ENCODE assay signal across 1 cellular context in genomic region chr1:117605811-117606607, GRCh38.
TF ChIP-seq lines count a peak whose summit lies in the region.

TSS of gene TENT5C (plus strand) at chr1:117606048. CDS start at chr1:117622869, 16,821 bp downstream.

TF ChIP-seq in K562, 482 proteins besides CTCF, POLR2A, EP300 and RAD21 (continued from another document and continues in another):
- TF ChIP-seq ZNF592 (IDR thresholded peaks at IDR 0.05) (no peak), PYGO2 (tag; IDR thresholded peaks at IDR 0.05) (no peak), BCLAF1 (IDR thresholded peaks at IDR 0.05; ENCODE audit: borderline replicate concordance in 1 of 2, control insufficient read depth in 1 of 2, low read depth in 2 of 2, low read length in 1 of 2) (no peak), RBFOX2 (IDR thresholded peaks at IDR 0.05; ENCODE audit: low read depth, low read length) (peak; percentile 100), PTBP1 (IDR thresholded peaks at IDR 0.05; ENCODE audit: low read depth, low read length) (0 out of 2 replicates have a peak, but pooled peaks have one; percentile 15), NR1H2 (CRISPR knock-in tag; IDR thresholded peaks at IDR 0.05) (0 out of 2 replicates have a peak, but pooled peaks have one; percentile 30), HES1 (IDR thresholded peaks at IDR 0.05; ENCODE audit: low read depth) (no peak), TAF1 (IDR thresholded peaks at IDR 0.05; ENCODE audit: control insufficient read depth, extremely low read depth, insufficient read depth, low read length, severe bottlenecking) (peak; percentile 99), ZNF407 (IDR thresholded peaks at IDR 0.05; ENCODE audit: low read depth) (no peak), NR3C1 (CRISPR knock-in tag; IDR thresholded peaks at IDR 0.05) (no peak), PCBP2 (IDR thresholded peaks at IDR 0.05; ENCODE audit: low read depth, low read length, poor library complexity, severe bottlenecking) (no peak), ZNF24 (IDR thresholded peaks at IDR 0.05) (no peak), ZNF124 (CRISPR knock-in tag; IDR thresholded peaks at IDR 0.05) (no peak), HNRNPL (IDR thresholded peaks at IDR 0.05; ENCODE audit: low read depth, low read length) (peak; percentile 23; the same call in 1 of the 2 replicates), ZFP91 (CRISPR knock-in tag; IDR thresholded peaks at IDR 0.05) (no peak), NFATC3 (IDR thresholded peaks at IDR 0.05) (no peak), CEBPB (tag; IDR thresholded peaks at IDR 0.05) (no peak), SIN3B (IDR thresholded peaks at IDR 0.05; ENCODE audit: low read depth) (0 out of 2 replicates have a peak, but pooled peaks have one; percentile 55), ETV5 (CRISPR knock-in tag; IDR thresholded peaks at IDR 0.05; ENCODE audit: low read depth) (no peak), ZNF668 (CRISPR knock-in tag; IDR thresholded peaks at IDR 0.05) (no peak), MTA3 (IDR thresholded peaks at IDR 0.05; ENCODE audit: borderline replicate concordance) (peak; percentile 99), THRAP3 (IDR thresholded peaks at IDR 0.05; ENCODE audit: borderline replicate concordance) (no peak), PRPF4 (IDR thresholded peaks at IDR 0.05; ENCODE audit: insufficient read depth, low read depth, low read length, poor library complexity, severe bottlenecking) (peak; percentile 71), GTF2A2 (tag; IDR thresholded peaks at IDR 0.05) (peak; percentile 89), MCM7 (IDR thresholded peaks at IDR 0.05) (no peak), ZNF3 (CRISPR knock-in tag; IDR thresholded peaks at IDR 0.05) (no peak), ZNF347 (CRISPR knock-in tag; IDR thresholded peaks at IDR 0.05; ENCODE audit: low read depth) (no peak), MAFF (IDR thresholded peaks at IDR 0.05; ENCODE audit: low read length) (no peak), E2F4 (CRISPR knock-in tag; IDR thresholded peaks at IDR 0.05; ENCODE audit: low read depth) (no peak), GATA2 (CRISPR knock-in tag; IDR thresholded peaks at IDR 0.05) (no peak), DACH1 (IDR thresholded peaks at IDR 0.05; ENCODE audit: partially characterized antibody) (no peak), TRIM28 (IDR thresholded peaks at IDR 0.05) (no peak), POLR2H (tag; IDR thresholded peaks at IDR 0.05; ENCODE audit: low read depth) (peak; percentile 92), RFX1 (IDR thresholded peaks at IDR 0.05) (peak; percentile 97), ZNF184 (CRISPR knock-in tag; IDR thresholded peaks at IDR 0.05) (no peak), GATAD2B (IDR thresholded peaks at IDR 0.05; ENCODE audit: borderline replicate concordance) (no peak), SAFB (IDR thresholded peaks at IDR 0.05; ENCODE audit: borderline replicate concordance, low read depth, low read length) (no peak), FOS (IDR thresholded peaks at IDR 0.05; ENCODE audit: extremely low read depth, insufficient read length) (peak; percentile 58), TEAD2 (tag; IDR thresholded peaks at IDR 0.05) (no peak), PRMT5 (CRISPR knock-in tag; IDR thresholded peaks at IDR 0.05) (no peak), NKRF (IDR thresholded peaks at IDR 0.05; ENCODE audit: borderline replicate concordance) (peak; percentile 82), FOXK1 (CRISPR knock-in tag; IDR thresholded peaks at IDR 0.05; ENCODE audit: borderline replicate concordance) (no peak), ADNP (tag; IDR thresholded peaks at IDR 0.05) (no peak), ZNF507 (tag; conservative IDR thresholded peaks at IDR 0.05) (no peak), JUND (IDR thresholded peaks at IDR 0.05; ENCODE audit: borderline replicate concordance, low read depth, low read length) (no peak; the same call in 1 of the 2 replicates), JUND (tag; IDR thresholded peaks at IDR 0.05; ENCODE audit: borderline replicate concordance, low read depth, low read length) (peak; percentile 9; the same call in 1 of the 3 replicates), NCOA6 (IDR thresholded peaks at IDR 0.05) (no peak), TAL1 (IDR thresholded peaks at IDR 0.05) (no peak)
